In genomic region chr9:111056554-111056953, GRCh38 we compare ENCODE assay signal across 23 cellular contexts. TPM values are rescaled to one million over a fixed set of nuclear protein-coding genes. Genes with fewer than 3 reads are reported as not detected.
DNase-seq lines count a peak whose midpoint lies in the region; ATAC-seq and TF ChIP-seq lines count a peak whose summit lies in the region.
"Had no signal": no experiment of that assay in that cellular context is flagged by ENCODE, and none has a peak within 500 bp of the region (broad histone marks: within the 10 kb centered on the region; RNA-seq: fewer than 3 reads in every experiment).

No MANE protein-coding gene starts in this region.

- no peaks in the 10 kb centered on the region for H3K27me3 ChIP-seq in ACC112 (ENCODE audit: insufficient read depth, low read length)
- H3K27me3 ChIP-seq in naive thymus-derived CD4-positive, alpha-beta T cell (ENCODE audit: control insufficient read depth in 2 of 2, insufficient read depth in 2 of 2, low read length in 2 of 2): no peaks in the 10 kb centered on the region
- H3K27me3 ChIP-seq: ascending aorta, colonic mucosa, upper lobe of right lung had no signal

- H3K27me3 Mint-ChIP-seq in naive thymus-derived CD4-positive, alpha-beta T cell: peaks cover 0 to 18% (median 8%) of the 10 kb centered on the region in 5 donors
- H3K27me3 Mint-ChIP-seq: activated naive CD4-positive, alpha-beta T cell treated with anti-CD3 and anti-CD28 coated beads, Interleukin-2, amount 50 U/mL, for 24 hours had no signal

- no peaks in the 10 kb centered on the region for H3K36me3 ChIP-seq in ACC112 (ENCODE audit: insufficient read depth, low read length)
- H3K36me3 ChIP-seq in naive thymus-derived CD4-positive, alpha-beta T cell (ENCODE audit: control insufficient read depth in 2 of 3, insufficient read depth in 3 of 3, low read length in 3 of 3): no peaks in the 10 kb centered on the region
- H3K36me3 ChIP-seq: ascending aorta, colonic mucosa, upper lobe of right lung had no signal

- H3K4me3 ChIP-seq in ACC112 (ENCODE audit: low read depth, low read length): peak overlapping the region; percentile 55; the same call in 1 of the 2 replicates
- peak overlapping the region in 1 of 2 donors; percentile 23 for H3K4me3 ChIP-seq in foreskin fibroblast (ENCODE audit: low read depth in 1 of 2, low read length in 2 of 2)
- no peak overlapping the region for H3K4me3 ChIP-seq in naive thymus-derived CD4-positive, alpha-beta T cell (ENCODE audit: low read length)
- H3K4me3 ChIP-seq: ascending aorta, colonic mucosa, upper lobe of right lung had no signal

- H3K9me3 Mint-ChIP-seq in naive thymus-derived CD4-positive, alpha-beta T cell: peaks cover 0 to 15% (median 2%) of the 10 kb centered on the region in 11 donors

- no peak for TF ChIP-seq CTCF in foreskin fibroblast (IDR thresholded peaks at IDR 0.05; ENCODE audit: low read depth, low read length)

- POLR2A ChIA-PET in naive thymus-derived CD4-positive, alpha-beta T cell (lab: Charles Lee): no interaction called here

- H3K79me2 ChIP-seq in ACC112 (ENCODE audit: control insufficient read depth, insufficient read depth, low read length, unreplicated experiment): no peaks in the 10 kb centered on the region

- DNase-seq in HCEC 1CT (peak; percentile 83), brain pericyte (ENCODE audit: low read depth, low spot score) (peak; percentile 74), foreskin fibroblast (peak; percentile 78 to 92), NCI-H510A (lab: John Stamatoyannopoulos, UW) (no peak), Kasumi-1 (lab: John Stamatoyannopoulos, UW) (no peak)
- no peak for DNase-seq in naive thymus-derived CD4-positive, alpha-beta T cell
- DNase-seq: activated CD4-positive, alpha-beta T cell treated with anti-CD3 and anti-CD28 coated beads for 4 hours; C1 segment of cervical spinal cord; colonic mucosa; kidney glomerular epithelial cell; mammary epithelial cell; NCI-H1092; NCI-H2081 treated with DMSO at 0.1 percent for 48 hours; NCI-H510A treated with DMSO at 0.1 percent for 48 hours; occipital lobe; retina; RPMI8226; upper lobe of right lung had no signal

- no peak for ATAC-seq in GM21367 (IDR thresholded peaks at IDR 0.05; ENCODE audit: unreplicated experiment)
- ATAC-seq in naive thymus-derived CD4-positive, alpha-beta T cell: no peak
- ATAC-seq: upper lobe of right lung had no signal

- no peaks in the 10 kb centered on the region for H3K36me3 Mint-ChIP-seq in naive thymus-derived CD4-positive, alpha-beta T cell
- H3K36me3 Mint-ChIP-seq: activated naive CD4-positive, alpha-beta T cell treated with anti-CD3 and anti-CD28 coated beads, Interleukin-2, amount 50 U/mL, for 24 hours had no signal

- H3K4me3 Mint-ChIP-seq in naive thymus-derived CD4-positive, alpha-beta T cell: no peak overlapping the region
- H3K4me3 Mint-ChIP-seq: activated naive CD4-positive, alpha-beta T cell treated with anti-CD3 and anti-CD28 coated beads, Interleukin-2, amount 50 U/mL, for 24 hours had no signal

- H3K4me1 Mint-ChIP-seq in naive thymus-derived CD4-positive, alpha-beta T cell: peaks cover 0 to 4% (median 0%) of the 10 kb centered on the region in 7 donors
- H3K4me1 Mint-ChIP-seq: activated naive CD4-positive, alpha-beta T cell treated with anti-CD3 and anti-CD28 coated beads, Interleukin-2, amount 50 U/mL, for 24 hours had no signal

- H2AFZ ChIP-seq in ACC112 (ENCODE audit: low read length, unreplicated experiment): no peak overlapping the region

- H3K27ac ChIP-seq in ACC112 (ENCODE audit: low read depth, low read length): no peak overlapping the region
- H3K27ac ChIP-seq in naive thymus-derived CD4-positive, alpha-beta T cell (ENCODE audit: low read depth, low read length): no peak overlapping the region
- H3K27ac ChIP-seq: ascending aorta, colonic mucosa, upper lobe of right lung had no signal

- peaks cover 20% of the 10 kb centered on the region for H3K4me1 ChIP-seq in ACC112 (ENCODE audit: control insufficient read depth, insufficient read depth, low read length, unreplicated experiment)
- no peaks in the 10 kb centered on the region for H3K4me1 ChIP-seq in naive thymus-derived CD4-positive, alpha-beta T cell (ENCODE audit: control insufficient read depth in 2 of 2, insufficient read depth in 2 of 2, low read length in 2 of 2)
- H3K4me1 ChIP-seq: ascending aorta, colonic mucosa, upper lobe of right lung had no signal

- intact Hi-C loops in naive thymus-derived CD4-positive, alpha-beta T cell (cut with micrococcal nuclease): no loop called here

- H3K9me3 ChIP-seq in naive thymus-derived CD4-positive, alpha-beta T cell (ENCODE audit: control insufficient read depth in 2 of 3, low read length in 3 of 3): no peaks in the 10 kb centered on the region
- H3K9me3 ChIP-seq: ascending aorta, colonic mucosa, upper lobe of right lung had no signal

- CTCF ChIA-PET in naive thymus-derived CD4-positive, alpha-beta T cell (lab: Charles Lee): no interaction called here

- H3K27ac Mint-ChIP-seq in naive thymus-derived CD4-positive, alpha-beta T cell: no peak overlapping the region
- H3K27ac Mint-ChIP-seq: activated naive CD4-positive, alpha-beta T cell treated with anti-CD3 and anti-CD28 coated beads, Interleukin-2, amount 50 U/mL, for 24 hours had no signal

RNA-seq across cellular contexts. Expression of gene LPAR1, which starts 18.3 kb away (rescaled TPM):
- total RNA-seq in naive thymus-derived CD4-positive, alpha-beta T cell: 1 to 10 TPM in 1 of 5 experiments, under 1 TPM in 2, not detected in 2; 0.13 to 1.9 (median 0.45) TPM
- not detected for polyA plus RNA-seq in naive thymus-derived CD4-positive, alpha-beta T cell
- total RNA-seq: HT-29 had no signal

Comparison
In these comparisons a context has a peak if more than half of its experiments do, and no peak if none do; other contexts are left out.
1. DNase-seq: peak in HCEC 1CT (single experiment), brain pericyte (single experiment) and foreskin fibroblast (2 of 2); none in NCI-H510A (single experiment), naive thymus-derived CD4-positive, alpha-beta T cell (0 of 9) and Kasumi-1 (0 of 2).